19 cellular contexts compared by ENCODE assay signal in genomic region chr4:180538384-180539052, GRCh38.
DNase-seq lines count a peak whose midpoint lies in the region; FAIRE-seq and TF ChIP-seq lines count a peak whose summit lies in the region.
"Had no signal": no experiment of that assay in that cellular context is flagged by ENCODE, and none has a peak within 500 bp of the region (broad histone marks: within the 10 kb centered on the region; RNA-seq: fewer than 3 reads in every experiment).

No MANE protein-coding gene starts in this region.

- H3K4me3 Mint-ChIP-seq in activated T-helper 1 cell treated with anti-CD3 and anti-CD28 coated beads, Interleukin-12 subunit alpha, Interleukin-12 subunit beta, Interleukin-2, Interleukin-4 antibody, amounts not matched to agents 30 ng/mL and 10 ng/mL and 1 ng/mL, durations not matched to agents 14 hours and 24 hours and 36 hours: no peak overlapping the region
- H3K4me3 Mint-ChIP-seq in endothelial cell (ENCODE audit: unreplicated experiment): no peak overlapping the region
- H3K4me3 Mint-ChIP-seq: HFFc6, T-cell had no signal

- H3K14ac ChIP-seq in H1 (ENCODE audit: insufficient read length): no peak overlapping the region

- DNase-seq in ELR (ENCODE audit: low read depth) (peak; percentile 22), H1 (ENCODE audit: low read depth in 1 of 2, low spot score in 2 of 2) (no peak), NCI-H1436 treated with DMSO at 0.1 percent for 48 hours (lab: John Stamatoyannopoulos, UW) (no peak), endothelial cell (ENCODE audit: low spot score) (no peak)
- no peak for DNase-seq in stimulated activated CD4-positive, alpha-beta T cell treated with anti-CD3 and anti-CD28 coated beads, Interleukin-2, amount 100 ng/mL, for 48 hours
- DNase-seq in activated T-helper 1 cell treated with anti-CD3 and anti-CD28 coated beads, Interleukin-12 subunit alpha, Interleukin-12 subunit beta, Interleukin-2, Interleukin-4 antibody, amounts not matched to agents 30 ng/mL and 10 ng/mL and 1 ng/mL, durations not matched to agents 14 hours and 24 hours and 36 hours (ENCODE audit: low spot score): no peak
- DNase-seq: DND-41, GDM1, GM23248, HFFc6, NCI-H2081 treated with DMSO at 0.1 percent for 48 hours, NCI-H2227 treated with DMSO at 0.1 percent for 48 hours, SK-N-SH, T-cell had no signal

- H3K9me3 ChIP-seq in HUES64 (ENCODE audit: insufficient read depth, low read depth, low read length): no peaks in the 10 kb centered on the region
- no peaks in the 10 kb centered on the region for H3K9me3 ChIP-seq in OCI-LY3 (ENCODE audit: insufficient read depth, low read length)
- no peaks in the 10 kb centered on the region for H3K9me3 ChIP-seq in H1 (ENCODE audit: insufficient read depth in 2 of 2, low read depth in 1 of 2, low read length in 1 of 2)
- H3K9me3 ChIP-seq: SK-N-SH had no signal

- WGBS in HUES64: 77% methylated on average over 8 of the region's 8 CpGs
- WGBS in H1 (ENCODE audit: extremely low coverage in 1 of 2, insufficient coverage in 1 of 2, insufficient read length in 1 of 2, insufficient replicate concordance in 2 of 2, low coverage in 1 of 2, low lambda C conversion rate in 2 of 2, missing lambda C conversion rate in 1 of 2), 2 experiments: 62% methylated on average over 8 of the region's 8 CpGs; no CpG with 5 or more reads in 1 of the 2 experiments

- no peak overlapping the region for H2BK5ac ChIP-seq in H1 (ENCODE audit: low read depth, low read length)

- H3K4me1 ChIP-seq in HUES64 (ENCODE audit: insufficient read depth, low read length) (peaks cover 59% of the 10 kb centered on the region), OCI-LY3 (ENCODE audit: low read length) (peaks cover 32% of the 10 kb centered on the region), H1 (replicated peaks in 1 of 4; ENCODE audit: control insufficient read depth in 3 of 4, insufficient read depth in 4 of 4, low read length in 3 of 4) (peaks cover 4 to 17% (median 11%) of the 10 kb centered on the region in 4 experiments; a peak in 4 of 7 replicates)

- no peak overlapping the region for H4K91ac ChIP-seq in H1 (replicated peaks; ENCODE audit: insufficient read length, low read length)

- H3K4me2 ChIP-seq in OCI-LY3 (ENCODE audit: low read length): peak overlapping the region; percentile 72
- peak overlapping the region in 1 of 2 experiments; percentile 33; a peak in 1 of 4 replicates for H3K4me2 ChIP-seq in H1 (ENCODE audit: insufficient read depth in 1 of 2, low read depth in 2 of 2, low read length in 2 of 2)
- H3K4me2 ChIP-seq: SK-N-SH had no signal

- H3K23me2 ChIP-seq in H1 (ENCODE audit: low read depth, low read length): peaks cover 2% of the 10 kb centered on the region; the same call in 1 of the 2 replicates

- POLR2A ChIA-PET in H1 (lab: Charles Lee; ENCODE audit: partially characterized antibody): no interaction called here

- H3K4me3 ChIP-seq in HUES64 (ENCODE audit: low read length) (no peak overlapping the region), OCI-LY3 (ENCODE audit: low read length) (peak overlapping the region; percentile 55), H1 (ENCODE audit: extremely low read depth in 1 of 4, insufficient read depth in 2 of 4, low read depth in 3 of 4, low read length in 4 of 4) (no peak overlapping the region)
- H3K4me3 ChIP-seq: GM23248 had no signal

- H3K36me3 ChIP-seq in HUES64 (ENCODE audit: insufficient read depth, low read length): no peaks in the 10 kb centered on the region
- H3K36me3 ChIP-seq in OCI-LY3 (replicated peaks; ENCODE audit: low read depth, low read length): no peaks in the 10 kb centered on the region
- no peaks in the 10 kb centered on the region for H3K36me3 ChIP-seq in H1 (ENCODE audit: control insufficient read depth in 2 of 4, insufficient read depth in 4 of 4, low read length in 3 of 4)

- intact Hi-C loops in activated T-helper 1 cell treated with anti-CD3 and anti-CD28 coated beads, Interleukin-12 subunit alpha, Interleukin-12 subunit beta, Interleukin-2, Interleukin-4 antibody, amounts not matched to agents 30 ng/mL and 10 ng/mL and 1 ng/mL, durations not matched to agents 14 hours and 24 hours and 36 hours (cut with micrococcal nuclease): no loop called here

- H4K8ac ChIP-seq in H1 (ENCODE audit: extremely low read depth, insufficient read depth, low read length): no peak overlapping the region

- H3K27me3 Mint-ChIP-seq in activated T-helper 1 cell treated with anti-CD3 and anti-CD28 coated beads, Interleukin-12 subunit alpha, Interleukin-12 subunit beta, Interleukin-2, Interleukin-4 antibody, amounts not matched to agents 30 ng/mL and 10 ng/mL and 1 ng/mL, durations not matched to agents 14 hours and 24 hours and 36 hours (ENCODE audit: insufficient read depth): no peaks in the 10 kb centered on the region
- no peaks in the 10 kb centered on the region for H3K27me3 Mint-ChIP-seq in endothelial cell (ENCODE audit: unreplicated experiment)
- H3K27me3 Mint-ChIP-seq: T-cell had no signal

- H2AK5ac ChIP-seq in H1 (ENCODE audit: low read depth, low read length): no peak overlapping the region

- H4K20me1 ChIP-seq in OCI-LY3 (ENCODE audit: insufficient read depth, low read length): no peaks in the 10 kb centered on the region
- no peaks in the 10 kb centered on the region for H4K20me1 ChIP-seq in H1 (replicated peaks in 1 of 2; ENCODE audit: control insufficient read depth in 1 of 2, insufficient read depth in 2 of 2, low read length in 2 of 2)

- no peak for TF ChIP-seq EP300 in H1 (IDR thresholded peaks at IDR 0.05; ENCODE audit: borderline replicate concordance in 1 of 2, low read depth in 2 of 2, low read length in 2 of 2)

- no peak overlapping the region for H3K9ac ChIP-seq in HUES64 (ENCODE audit: low read depth, low read length)
- H3K9ac ChIP-seq in OCI-LY3 (ENCODE audit: low read length): peak overlapping the region; percentile 5; the same call in 1 of the 2 replicates
- H3K9ac ChIP-seq in H1 (replicated peaks in 1 of 4; ENCODE audit: extremely low read depth in 1 of 4, low read depth in 3 of 4, low read length in 3 of 4): no peak overlapping the region
- H3K9ac ChIP-seq: GM23248, SK-N-SH had no signal

- H3K4me1 Mint-ChIP-seq in activated T-helper 1 cell treated with anti-CD3 and anti-CD28 coated beads, Interleukin-12 subunit alpha, Interleukin-12 subunit beta, Interleukin-2, Interleukin-4 antibody, amounts not matched to agents 30 ng/mL and 10 ng/mL and 1 ng/mL, durations not matched to agents 14 hours and 24 hours and 36 hours (ENCODE audit: low read depth): no peaks in the 10 kb centered on the region
- H3K4me1 Mint-ChIP-seq in endothelial cell (ENCODE audit: unreplicated experiment): peaks cover 7% of the 10 kb centered on the region
- H3K4me1 Mint-ChIP-seq: T-cell had no signal

- H3K79me2 ChIP-seq in OCI-LY3 (ENCODE audit: low read length): no peaks in the 10 kb centered on the region
- no peaks in the 10 kb centered on the region for H3K79me2 ChIP-seq in H1 (ENCODE audit: control insufficient read depth in 1 of 2, insufficient read depth in 2 of 2, low read length in 2 of 2)

- TF ChIP-seq RAD21 in H1 (IDR thresholded peaks at IDR 0.05 in 1 of 2, conservative IDR thresholded peaks at IDR 0.05 in 1 of 2; ENCODE audit: low read depth in 2 of 2, low read length in 2 of 2): no peak

- H3K27me3 ChIP-seq in HUES64 (ENCODE audit: insufficient read depth, low read length) (no peaks in the 10 kb centered on the region), OCI-LY3 (ENCODE audit: low read depth, low read length) (peaks cover 5% of the 10 kb centered on the region; the same call in 1 of the 2 replicates), H1 (replicated peaks in 1 of 4; ENCODE audit: control insufficient read depth in 3 of 4, extremely low read depth in 1 of 4, insufficient read depth in 3 of 4, low read length in 3 of 4) (no peaks in the 10 kb centered on the region)

- H3K79me1 ChIP-seq in H1 (ENCODE audit: low read depth, low read length): no peaks in the 10 kb centered on the region

- H3K36me3 Mint-ChIP-seq in activated T-helper 1 cell treated with anti-CD3 and anti-CD28 coated beads, Interleukin-12 subunit alpha, Interleukin-12 subunit beta, Interleukin-2, Interleukin-4 antibody, amounts not matched to agents 30 ng/mL and 10 ng/mL and 1 ng/mL, durations not matched to agents 14 hours and 24 hours and 36 hours (ENCODE audit: low read depth): no peaks in the 10 kb centered on the region
- H3K36me3 Mint-ChIP-seq in endothelial cell (ENCODE audit: low read depth, unreplicated experiment): no peaks in the 10 kb centered on the region
- H3K36me3 Mint-ChIP-seq: T-cell had no signal

- no peak overlapping the region for H2BK120ac ChIP-seq in H1 (replicated peaks; ENCODE audit: low read depth, low read length)

- TF ChIP-seq CTCF in OCI-LY3 (IDR thresholded peaks at IDR 0.05; ENCODE audit: low read depth, low read length): no peak
- TF ChIP-seq CTCF in H1 (IDR thresholded peaks at IDR 0.05; ENCODE audit: control extremely low read depth in 1 of 3, insufficient read depth in 1 of 3, low read depth in 1 of 3, low read length in 3 of 3): no peak
- no peak for TF ChIP-seq CTCF in endothelial cell (IDR thresholded peaks at IDR 0.05; ENCODE audit: unreplicated experiment)

- H3K27ac ChIP-seq in HUES64 (ENCODE audit: low read depth, low read length) (peak overlapping the region; percentile 26; the same call in 1 of the 2 replicates), OCI-LY3 (ENCODE audit: low read length) (no peak overlapping the region), H1 (ENCODE audit: low read depth, low read length) (no peak overlapping the region)
- H3K27ac ChIP-seq: C4-2B, GM23248 had no signal

- H3K18ac ChIP-seq in H1 (ENCODE audit: extremely low read depth, low read length): no peak overlapping the region

- no peak for TF ChIP-seq POLR2A in H1 (IDR thresholded peaks at IDR 0.05; ENCODE audit: control extremely low read depth in 1 of 2, low read depth in 2 of 2, low read length in 2 of 2)

- CTCF ChIA-PET in H1 (lab: Charles Lee; ENCODE audit: partially characterized antibody): no interaction called here

- H3K56ac ChIP-seq in H1 (replicated peaks; ENCODE audit: insufficient read length, low read depth, low read length): no peak overlapping the region

- no peaks in the 10 kb centered on the region for H3K9me3 Mint-ChIP-seq in activated T-helper 1 cell treated with anti-CD3 and anti-CD28 coated beads, Interleukin-12 subunit alpha, Interleukin-12 subunit beta, Interleukin-2, Interleukin-4 antibody, amounts not matched to agents 30 ng/mL and 10 ng/mL and 1 ng/mL, durations not matched to agents 14 hours and 24 hours and 36 hours
- no peaks in the 10 kb centered on the region for H3K9me3 Mint-ChIP-seq in endothelial cell (ENCODE audit: unreplicated experiment)

- H3K23ac ChIP-seq in H1 (ENCODE audit: insufficient read length): no peak overlapping the region

- H2AFZ ChIP-seq in OCI-LY3 (ENCODE audit: low read depth, low read length): no peak overlapping the region
- H2AFZ ChIP-seq in H1 (ENCODE audit: low read length): peak overlapping the region; percentile 64; the same call in 1 of the 2 replicates
- H2AFZ ChIP-seq: GM23248 had no signal

- no peak overlapping the region for H3K27ac Mint-ChIP-seq in activated T-helper 1 cell treated with anti-CD3 and anti-CD28 coated beads, Interleukin-12 subunit alpha, Interleukin-12 subunit beta, Interleukin-2, Interleukin-4 antibody, amounts not matched to agents 30 ng/mL and 10 ng/mL and 1 ng/mL, durations not matched to agents 14 hours and 24 hours and 36 hours
- no peak overlapping the region for H3K27ac Mint-ChIP-seq in endothelial cell (ENCODE audit: unreplicated experiment)
- H3K27ac Mint-ChIP-seq: HFFc6, T-cell had no signal

- H2BK20ac ChIP-seq in H1 (ENCODE audit: low read length): no peak overlapping the region

- no peak overlapping the region for H2BK12ac ChIP-seq in H1 (ENCODE audit: low read depth, low read length)

- no peak overlapping the region for H4K5ac ChIP-seq in H1 (ENCODE audit: insufficient read length, low read depth, low read length)

- H2BK15ac ChIP-seq in H1 (ENCODE audit: low read length): no peak overlapping the region

- no peak overlapping the region for H3K4ac ChIP-seq in H1 (replicated peaks; ENCODE audit: insufficient read length, low read depth, low read length)

- peak; percentile 55 for FAIRE-seq in H1 (lab: Jason Lieb, UNC)
- FAIRE-seq: GM12891, GM18507 had no signal
